In genomic region chr3:149090907-149091306, GRCh38 we compare ENCODE assay signal across 29 cellular contexts. TPM values are rescaled to one million over a fixed set of nuclear protein-coding genes. Genes with fewer than 3 reads are reported as not detected.
A peak's percentile ranks its signal among the peaks of the same experiment; 100 is the strongest.
DNase-seq lines count a peak whose midpoint lies in the region; ATAC-seq, FAIRE-seq and TF ChIP-seq lines count a peak whose summit lies in the region.
"Had no signal": no experiment of that assay in that cellular context is flagged by ENCODE, and none has a peak within 500 bp of the region (broad histone marks: within the 10 kb centered on the region; RNA-seq: fewer than 3 reads in every experiment).

No MANE protein-coding gene starts in this region.

- TF ChIP-seq CTCF in neural progenitor cell (IDR thresholded peaks at IDR 0.05), result no peak
- no peak for TF ChIP-seq CTCF in gastroesophageal sphincter (IDR thresholded peaks at IDR 0.05)

- H4K20me1 ChIP-seq in GM23248 (ENCODE audit: insufficient read depth) (no peaks in the 10 kb centered on the region), Karpas-422 (ENCODE audit: insufficient read depth, low read depth, low read length) (no peaks in the 10 kb centered on the region), neural progenitor cell (ENCODE audit: low read depth) (no peaks in the 10 kb centered on the region)

- peaks cover 3% of the 10 kb centered on the region for H3K36me3 Mint-ChIP-seq in neural progenitor cell
- H3K36me3 Mint-ChIP-seq in activated CD4-positive, alpha-beta T cell treated with anti-CD3 and anti-CD28 coated beads, Interleukin-2, amount 10 ng/mL, durations not matched to agents 7 days and 5 days (ENCODE audit: low read depth), result peaks cover 2% of the 10 kb centered on the region

- TF ChIP-seq POLR2A in GM12891 (IDR thresholded peaks at IDR 0.05; ENCODE audit: low read depth, low read length) (no peak), gastroesophageal sphincter (IDR thresholded peaks at IDR 0.05) (no peak)

- H3K9me3 ChIP-seq in GM23248 (ENCODE audit: low read depth) (no peaks in the 10 kb centered on the region), Karpas-422 (ENCODE audit: low read length) (no peaks in the 10 kb centered on the region), neural progenitor cell (ENCODE audit: low read depth) (no peaks in the 10 kb centered on the region), MG63 (0 out of 2 replicates have a peak, but pooled peaks cover 4% of the 10 kb centered on the region), gastroesophageal sphincter (no peaks in the 10 kb centered on the region)
- H3K9me3 ChIP-seq: adrenal gland, left ventricle myocardium inferior, pancreas, suprapubic skin, upper lobe of left lung had no signal

- H3K27ac ChIP-seq in GM23248 (no peak overlapping the region), Karpas-422 (ENCODE audit: low read length) (peak overlapping the region; percentile 79), neural progenitor cell (no peak overlapping the region), gastroesophageal sphincter (no peak overlapping the region)
- H3K27ac ChIP-seq: adrenal gland, left ventricle myocardium inferior, pancreas, suprapubic skin, upper lobe of left lung had no signal

- H3K27me3 ChIP-seq in GM23248 (replicated peaks; ENCODE audit: insufficient read depth) (no peaks in the 10 kb centered on the region), Karpas-422 (ENCODE audit: low read length) (no peaks in the 10 kb centered on the region), neural progenitor cell (no peaks in the 10 kb centered on the region), MG63 (no peaks in the 10 kb centered on the region), gastroesophageal sphincter (no peaks in the 10 kb centered on the region)
- H3K27me3 ChIP-seq: adrenal gland, pancreas, suprapubic skin, upper lobe of left lung had no signal

- H3K27me3 Mint-ChIP-seq in neural progenitor cell (ENCODE audit: insufficient read depth, low read depth), result peaks cover 12% of the 10 kb centered on the region
- no peaks in the 10 kb centered on the region for H3K27me3 Mint-ChIP-seq in activated CD4-positive, alpha-beta T cell treated with anti-CD3 and anti-CD28 coated beads, Interleukin-2, amount 10 ng/mL, durations not matched to agents 7 days and 5 days
- H3K27me3 Mint-ChIP-seq: dendritic cell treated with granulocyte-macrophage colony-stimulating factor and Interleukin-4, amounts not matched to agents 40 ng/mL and 50 ng/mL, for 4 days had no signal

- peaks cover 8% of the 10 kb centered on the region for H3K4me1 Mint-ChIP-seq in neural progenitor cell
- H3K4me1 Mint-ChIP-seq in activated CD4-positive, alpha-beta T cell treated with anti-CD3 and anti-CD28 coated beads, Interleukin-2, amount 10 ng/mL, durations not matched to agents 7 days and 5 days, result peaks cover 3% of the 10 kb centered on the region

- H3K9me2 ChIP-seq in GM23248 (ENCODE audit: insufficient read depth), result no peaks in the 10 kb centered on the region
- H3K9me2 ChIP-seq in Karpas-422 (replicated peaks; ENCODE audit: insufficient read depth, low read length), result no peaks in the 10 kb centered on the region

- H3K4me2 ChIP-seq in GM23248 (ENCODE audit: unreplicated experiment) (no peak overlapping the region), Karpas-422 (ENCODE audit: low read depth, low read length, poor library complexity, severe bottlenecking) (peak overlapping the region; percentile 68), neural progenitor cell (no peak overlapping the region)

- CTCF ChIA-PET in activated CD4-positive, alpha-beta T cell treated with anti-CD3 and anti-CD28 coated beads, Interleukin-2, amount 10 ng/mL, durations not matched to agents 7 days and 5 days (lab: Charles Lee), result no interaction called here

- no peak overlapping the region for H3K4me3 Mint-ChIP-seq in neural progenitor cell
- no peak overlapping the region for H3K4me3 Mint-ChIP-seq in activated CD4-positive, alpha-beta T cell treated with anti-CD3 and anti-CD28 coated beads, Interleukin-2, amount 10 ng/mL, durations not matched to agents 7 days and 5 days
- H3K4me3 Mint-ChIP-seq: activated CD8-positive, alpha-beta T cell treated with anti-CD3 and anti-CD28 coated beads, Interleukin-2, amount 10 ng/mL, durations not matched to agents 7 days and 5 days; activated naive CD4-positive, alpha-beta T cell treated with anti-CD3 and anti-CD28 coated beads for 36 hours; dendritic cell treated with granulocyte-macrophage colony-stimulating factor and Interleukin-4, amounts not matched to agents 40 ng/mL and 50 ng/mL, for 4 days had no signal

- ATAC-seq in gastroesophageal sphincter, result no peak
- ATAC-seq: activated CD8-positive, alpha-beta T cell treated with anti-CD3 and anti-CD28 coated beads, Interleukin-2, amount 10 ng/mL, durations not matched to agents 7 days and 5 days; pancreas had no signal

- H2AFZ ChIP-seq in GM23248 (0 out of 2 replicates have a peak overlapping the region, but pooled peaks have one; percentile 16), Karpas-422 (ENCODE audit: low read length) (peak overlapping the region; percentile 33; the same call in 1 of the 2 replicates), neural progenitor cell (replicated peaks) (no peak overlapping the region)

- no peak overlapping the region for H3K27ac Mint-ChIP-seq in neural progenitor cell
- no peak overlapping the region for H3K27ac Mint-ChIP-seq in activated CD4-positive, alpha-beta T cell treated with anti-CD3 and anti-CD28 coated beads, Interleukin-2, amount 10 ng/mL, durations not matched to agents 7 days and 5 days
- H3K27ac Mint-ChIP-seq: activated CD8-positive, alpha-beta T cell treated with anti-CD3 and anti-CD28 coated beads, Interleukin-2, amount 10 ng/mL, durations not matched to agents 7 days and 5 days; activated naive CD4-positive, alpha-beta T cell treated with anti-CD3 and anti-CD28 coated beads for 36 hours; dendritic cell treated with granulocyte-macrophage colony-stimulating factor and Interleukin-4, amounts not matched to agents 40 ng/mL and 50 ng/mL, for 4 days had no signal

- in situ Hi-C loops in GM23248 (cut with MboI), result no loop called here

- POLR2A ChIA-PET in activated CD4-positive, alpha-beta T cell treated with anti-CD3 and anti-CD28 coated beads, Interleukin-2, amount 10 ng/mL, durations not matched to agents 7 days and 5 days (lab: Charles Lee), result no interaction called here

- no peaks in the 10 kb centered on the region for H3F3A ChIP-seq in GM23248 (ENCODE audit: insufficient read depth)
- peaks cover 12% of the 10 kb centered on the region for H3F3A ChIP-seq in neural progenitor cell (ENCODE audit: low read depth)

- peak; percentile 66 for FAIRE-seq in GM12891 (lab: Jason Lieb, UNC)
- FAIRE-seq: GM18507 had no signal

- no peaks in the 10 kb centered on the region for H3K36me3 ChIP-seq in GM23248 (ENCODE audit: low read depth)
- H3K36me3 ChIP-seq in Karpas-422 (ENCODE audit: insufficient read depth, low read length), result no peaks in the 10 kb centered on the region
- no peaks in the 10 kb centered on the region for H3K36me3 ChIP-seq in neural progenitor cell
- H3K36me3 ChIP-seq in MG63, result no peaks in the 10 kb centered on the region
- H3K36me3 ChIP-seq in gastroesophageal sphincter, result no peaks in the 10 kb centered on the region
- H3K36me3 ChIP-seq: adrenal gland, left ventricle myocardium inferior, pancreas, suprapubic skin, upper lobe of left lung had no signal

- H3K9me3 Mint-ChIP-seq in neural progenitor cell, result peaks cover 9% of the 10 kb centered on the region
- peaks cover 2% of the 10 kb centered on the region for H3K9me3 Mint-ChIP-seq in activated CD4-positive, alpha-beta T cell treated with anti-CD3 and anti-CD28 coated beads, Interleukin-2, amount 10 ng/mL, durations not matched to agents 7 days and 5 days
- H3K9me3 Mint-ChIP-seq: activated naive CD4-positive, alpha-beta T cell treated with anti-CD3 and anti-CD28 coated beads for 36 hours; dendritic cell treated with granulocyte-macrophage colony-stimulating factor and Interleukin-4, amounts not matched to agents 40 ng/mL and 50 ng/mL, for 4 days had no signal

- no peak overlapping the region for H3K4me3 ChIP-seq in GM23248
- peak overlapping the region; percentile 21 for H3K4me3 ChIP-seq in Karpas-422 (ENCODE audit: low read length)
- H3K4me3 ChIP-seq in neural progenitor cell, result no peak overlapping the region
- H3K4me3 ChIP-seq in MG63, result no peak overlapping the region
- no peak overlapping the region for H3K4me3 ChIP-seq in gastroesophageal sphincter
- H3K4me3 ChIP-seq: adrenal gland, left ventricle myocardium inferior, pancreas, suprapubic skin, upper lobe of left lung had no signal

- WGBS in GM23248 (ENCODE audit: low coverage in 1 of 2, low lambda C conversion rate in 2 of 2, missing lambda C conversion rate in 2 of 2), 2 experiments, result 89% methylated on average over 3 of the region's 3 CpGs
- 83 to 85% methylated on average over 1 to 3 of the region's 3 CpGs for WGBS in gastroesophageal sphincter (ENCODE audit: low coverage in 1 of 2), 2 donors

- 0 out of 2 replicates have a peak, but pooled peaks cover under 1% of the 10 kb centered on the region for H3K79me2 ChIP-seq in GM23248 (ENCODE audit: insufficient read depth)
- H3K79me2 ChIP-seq in Karpas-422 (ENCODE audit: low read length), result peaks cover 4% of the 10 kb centered on the region
- H3K79me2 ChIP-seq in neural progenitor cell (ENCODE audit: low read depth), result no peaks in the 10 kb centered on the region

- H3K9ac ChIP-seq in GM23248, result no peak overlapping the region
- peak overlapping the region; percentile 15; the same call in 1 of the 2 replicates for H3K9ac ChIP-seq in Karpas-422 (ENCODE audit: low read length)
- no peak overlapping the region for H3K9ac ChIP-seq in neural progenitor cell

- no peak for TF ChIP-seq EP300 in gastroesophageal sphincter (IDR thresholded peaks at IDR 0.05)

- DNase-seq in GM12891 (ENCODE audit: insufficient read length, low spot score) (no peak), GM23248 (no peak), Karpas-422 (peak; percentile 88), neural progenitor cell (ENCODE audit: low spot score) (peak; percentile 13), MG63 (no peak)
- no peak for DNase-seq in activated CD4-positive, alpha-beta T cell treated with anti-CD3 and anti-CD28 coated beads, Interleukin-2, amount 10 ng/mL, durations not matched to agents 7 days and 5 days
- DNase-seq: activated CD8-positive, alpha-beta T cell treated with anti-CD3 and anti-CD28 coated beads, Interleukin-2, amount 10 ng/mL, durations not matched to agents 7 days and 5 days; activated naive CD4-positive, alpha-beta T cell treated with anti-CD3 and anti-CD28 coated beads for 36 hours; adrenal gland; C1 segment of cervical spinal cord; central memory CD4-positive, alpha-beta T cell; erythroblast; islet precursor cell; left ventricle myocardium inferior; mesendoderm; MV-4-11; NCI-H1694 treated with DMSO at 0.1 percent for 48 hours; NCI-H2171; NCI-H524 treated with DMSO at 0.1 percent for 48 hours; pancreas; retina; SIG-M5; stimulated activated naive CD4-positive, alpha-beta T cell treated with Interleukin-2 at 50 U/mL for 16 hours; SW 1271; upper lobe of left lung had no signal

- no peaks in the 10 kb centered on the region for H3K4me1 ChIP-seq in GM23248 (ENCODE audit: insufficient read depth)
- peaks cover 57% of the 10 kb centered on the region for H3K4me1 ChIP-seq in Karpas-422 (ENCODE audit: low read length)
- no peaks in the 10 kb centered on the region for H3K4me1 ChIP-seq in neural progenitor cell
- H3K4me1 ChIP-seq in gastroesophageal sphincter, result peaks cover 0 to 7% (median 0%) of the 10 kb centered on the region in 3 donors
- H3K4me1 ChIP-seq: pancreas had no signal

RNA-seq across cellular contexts. Expression of gene HLTF, which starts 4.6 kb away (rescaled TPM):
- 14.3 TPM for polyA plus RNA-seq in GM12891 (2012; ENCODE audit: low read depth, missing spikeins)
- total RNA-seq in GM23248 (2014; rRNA removed; shearing (Covaris generic)), result 20.6 and 25.0 TPM in 2 replicates
- polyA plus RNA-seq in GM23248 (2016; fragmentation: Nextera tagmentation; extraction: Ambion mirVana), result 28.6 and 33.6 TPM in 2 replicates
- total RNA-seq in Karpas-422 (2014; rRNA removed; shearing (Covaris generic); ENCODE audit: low replicate concordance), result 53.8 and 84.9 TPM in 2 replicates
- 39.5 and 76.1 TPM in 2 replicates for total RNA-seq in neural progenitor cell (ENCODE audit: low replicate concordance)
- total RNA-seq in MG63 (2014; rRNA removed; shearing (Covaris generic); ENCODE audit: low replicate concordance), result 39.6 and 61.6 TPM in 2 replicates
- total RNA-seq in gastroesophageal sphincter, result 10 to 100 TPM; 18.3 to 28.2 (median 23.0) TPM
- 10 to 100 TPM; 18.7 to 20.4 TPM for total RNA-seq in activated CD4-positive, alpha-beta T cell treated with anti-CD3 and anti-CD28 coated beads, Interleukin-2, amount 10 ng/mL, durations not matched to agents 7 days and 5 days

RNA-seq across cellular contexts. Expression of gene HPS3, which starts 38.5 kb away (rescaled TPM):
- 5.7 TPM for polyA plus RNA-seq in GM12891 (2012; ENCODE audit: low read depth, missing spikeins)
- 14.5 and 19.7 TPM in 2 replicates for total RNA-seq in GM23248 (2014; rRNA removed; shearing (Covaris generic))
- polyA plus RNA-seq in GM23248 (2016; fragmentation: Nextera tagmentation; extraction: Ambion mirVana), result 17.4 and 18.4 TPM in 2 replicates
- total RNA-seq in Karpas-422 (2014; rRNA removed; shearing (Covaris generic); ENCODE audit: low replicate concordance), result 38.5 and 62.5 TPM in 2 replicates
- total RNA-seq in neural progenitor cell (ENCODE audit: low replicate concordance) (24.4 and 32.3 TPM in 2 replicates), gastroesophageal sphincter (10 to 100 TPM; 13.7 to 18.3 (median 14.7) TPM)
- total RNA-seq in MG63 (2014; rRNA removed; shearing (Covaris generic); ENCODE audit: low replicate concordance), result 21.1 and 26.4 TPM in 2 replicates
- 10 to 100 TPM; 24.8 to 29.4 TPM for total RNA-seq in activated CD4-positive, alpha-beta T cell treated with anti-CD3 and anti-CD28 coated beads, Interleukin-2, amount 10 ng/mL, durations not matched to agents 7 days and 5 days

Comparison
In these comparisons a context has a peak if more than half of its experiments do, and no peak if none do; other contexts are left out.
1. DNase-seq: peak in Karpas-422 (single experiment) and neural progenitor cell (single experiment); none in GM12891 (single experiment), GM23248 (single experiment), MG63 (single experiment) and activated CD4-positive, alpha-beta T cell treated with anti-CD3 and anti-CD28 coated beads, Interleukin-2, amount 10 ng/mL, durations not matched to agents 7 days and 5 days (single experiment).